9 cellular contexts compared by ENCODE assay signal in genomic region chr2:119407430-119408220, GRCh38. TPM values are rescaled to one million over a fixed set of nuclear protein-coding genes. Genes with fewer than 3 reads are reported as not detected.
A peak's percentile ranks its signal among the peaks of the same experiment; 100 is the strongest.
DNase-seq lines count a peak whose midpoint lies in the region; ATAC-seq and TF ChIP-seq lines count a peak whose summit lies in the region.
"Had no signal": no experiment of that assay in that cellular context is flagged by ENCODE, and none has a peak within 500 bp of the region (broad histone marks: within the 10 kb centered on the region; RNA-seq: fewer than 3 reads in every experiment).

No MANE protein-coding gene starts in this region.

- H3K4me3 Mint-ChIP-seq in neural crest cell: no peak overlapping the region
- H3K4me3 Mint-ChIP-seq: activated naive CD8-positive, alpha-beta T cell treated with anti-CD3 and anti-CD28 coated beads, Interleukin-2, amount 10 ng/mL, durations not matched to agents 7 days and 5 days; stimulated activated effector memory CD8-positive, alpha-beta T cell treated with anti-CD3 and anti-CD28 coated beads, Interleukin-12 subunit alpha, Interleukin-12 subunit beta, amount 100 ng/mL, for 72 hours had no signal

- no peaks in the 10 kb centered on the region for H3K36me3 Mint-ChIP-seq in neural crest cell (ENCODE audit: low read depth)
- H3K36me3 Mint-ChIP-seq: activated naive CD8-positive, alpha-beta T cell treated with anti-CD3 and anti-CD28 coated beads, Interleukin-2, amount 10 ng/mL, durations not matched to agents 7 days and 5 days; stimulated activated effector memory CD8-positive, alpha-beta T cell treated with anti-CD3 and anti-CD28 coated beads, Interleukin-12 subunit alpha, Interleukin-12 subunit beta, amount 100 ng/mL, for 72 hours had no signal

- H3K4me3 ChIP-seq in WERI-Rb-1 (ENCODE audit: low read depth, low read length) (no peak overlapping the region), fibroblast of pulmonary artery (replicated peaks; ENCODE audit: low read depth, low read length) (no peak overlapping the region)

- H3K9me3 ChIP-seq in WERI-Rb-1 (ENCODE audit: severe bottlenecking): no peaks in the 10 kb centered on the region

- TF ChIP-seq CTCF in WERI-Rb-1 (IDR thresholded peaks at IDR 0.05; ENCODE audit: low read depth, low read length): peak; percentile 75
- peak; percentile 78 for TF ChIP-seq CTCF in fibroblast of pulmonary artery (IDR thresholded peaks at IDR 0.05; ENCODE audit: low read length, missing control alignments)
- peak; percentile 86 for TF ChIP-seq CTCF in neural crest cell (conservative IDR thresholded peaks at IDR 0.05)

- peaks cover 7% of the 10 kb centered on the region for H3K9me3 Mint-ChIP-seq in neural crest cell
- H3K9me3 Mint-ChIP-seq: activated naive CD8-positive, alpha-beta T cell treated with anti-CD3 and anti-CD28 coated beads, Interleukin-2, amount 10 ng/mL, durations not matched to agents 7 days and 5 days; stimulated activated effector memory CD8-positive, alpha-beta T cell treated with anti-CD3 and anti-CD28 coated beads, Interleukin-12 subunit alpha, Interleukin-12 subunit beta, amount 100 ng/mL, for 72 hours had no signal

- H3K27me3 Mint-ChIP-seq in neural crest cell (ENCODE audit: low read depth): no peaks in the 10 kb centered on the region

- H3K27ac Mint-ChIP-seq in neural crest cell (ENCODE audit: unreplicated experiment): no peak overlapping the region
- H3K27ac Mint-ChIP-seq: activated naive CD8-positive, alpha-beta T cell treated with anti-CD3 and anti-CD28 coated beads, Interleukin-2, amount 10 ng/mL, durations not matched to agents 7 days and 5 days; stimulated activated effector memory CD8-positive, alpha-beta T cell treated with anti-CD3 and anti-CD28 coated beads, Interleukin-12 subunit alpha, Interleukin-12 subunit beta, amount 100 ng/mL, for 72 hours had no signal

- H3K27me3 ChIP-seq in WERI-Rb-1 (ENCODE audit: insufficient read depth, low read depth, severe bottlenecking): no peaks in the 10 kb centered on the region

- H3K4me1 Mint-ChIP-seq in neural crest cell: peaks cover 8% of the 10 kb centered on the region
- H3K4me1 Mint-ChIP-seq: activated naive CD8-positive, alpha-beta T cell treated with anti-CD3 and anti-CD28 coated beads, Interleukin-2, amount 10 ng/mL, durations not matched to agents 7 days and 5 days; stimulated activated effector memory CD8-positive, alpha-beta T cell treated with anti-CD3 and anti-CD28 coated beads, Interleukin-12 subunit alpha, Interleukin-12 subunit beta, amount 100 ng/mL, for 72 hours had no signal

- DNase-seq in DMS53 (lab: John Stamatoyannopoulos, UW) (peak; percentile 76), NCI-H1105 (lab: John Stamatoyannopoulos, UW) (peak; percentile 19), WERI-Rb-1 (peak; percentile 56), fibroblast of pulmonary artery (ENCODE audit: low read depth) (peak; percentile 79), neural crest cell (ENCODE audit: low read depth, low spot score) (peak; percentile 70)
- DNase-seq: activated naive CD8-positive, alpha-beta T cell treated with anti-CD3 and anti-CD28 coated beads, Interleukin-2, amount 10 ng/mL, durations not matched to agents 7 days and 5 days had no signal

- ATAC-seq in GM21447 (IDR thresholded peaks at IDR 0.05; ENCODE audit: unreplicated experiment): peak; percentile 71
- no peak for ATAC-seq in activated CD4-positive, CD25-positive, alpha-beta regulatory T cell treated with anti-CD3 and anti-CD28 coated beads, Interleukin-2, amount 50 U/mL, for 24 hours
- ATAC-seq: stimulated activated effector memory CD8-positive, alpha-beta T cell treated with anti-CD3 and anti-CD28 coated beads, Interleukin-12 subunit alpha, Interleukin-12 subunit beta, amount 100 ng/mL, for 72 hours had no signal

- H3K27ac ChIP-seq in WERI-Rb-1: no peak overlapping the region

- no peaks in the 10 kb centered on the region for H3K36me3 ChIP-seq in WERI-Rb-1

RNA-seq across cellular contexts. Expression of gene TMEM37, which starts 24.0 kb away (rescaled TPM):
- total RNA-seq in neural crest cell: 4.7 and 5.3 TPM in 2 replicates
- total RNA-seq: activated naive CD8-positive, alpha-beta T cell treated with anti-CD3 and anti-CD28 coated beads, Interleukin-2, amount 10 ng/mL, durations not matched to agents 7 days and 5 days had no signal

RNA-seq across cellular contexts. Expression of gene DBI, which starts 40.8 kb away (rescaled TPM):
- total RNA-seq in neural crest cell: 222 and 236 TPM in 2 replicates

RNA-seq across cellular contexts. Expression of gene C2orf76, which starts 41.0 kb away (rescaled TPM):
- total RNA-seq in neural crest cell: 10.6 and 11.6 TPM in 2 replicates

Comparison
In these comparisons a context has a peak if more than half of its experiments do, and no peak if none do; other contexts are left out.
1. DNase-seq: peak in every context shown above with its lines; median percentile 79 in fibroblast of pulmonary artery; 76 in DMS53; 70 in neural crest cell; 56 in WERI-Rb-1; 19 in NCI-H1105.